1 cellular context compared by ENCODE assay signal in genomic region chr10:49165940-49166803, GRCh38.
TF ChIP-seq lines count a peak whose summit lies in the region.

No MANE protein-coding gene starts in this region.

TF ChIP-seq in K562, 482 proteins besides CTCF, POLR2A, EP300 and RAD21 (continued from another document and continues in another):
- TF ChIP-seq ZBTB40 (IDR thresholded peaks at IDR 0.05) (peak; percentile 35; the same call in 1 of the 2 replicates), ZBTB40 (CRISPR knock-in tag; IDR thresholded peaks at IDR 0.05) (no peak), ARID3B (CRISPR knock-in tag; IDR thresholded peaks at IDR 0.05; ENCODE audit: borderline replicate concordance) (no peak), E2F8 (IDR thresholded peaks at IDR 0.05; ENCODE audit: low read depth, partially characterized antibody) (peak; percentile 19), ATF1 (CRISPR knock-in tag; IDR thresholded peaks at IDR 0.05) (no peak), ATF1 (tag; IDR thresholded peaks at IDR 0.05) (peak; percentile 68), KDM5B (IDR thresholded peaks at IDR 0.05; ENCODE audit: insufficient replicate concordance, low read depth, low read length) (peak; percentile 11), SP2 (IDR thresholded peaks at IDR 0.05; ENCODE audit: extremely low read depth, low read depth, low read length, poor library complexity, severe bottlenecking) (no peak), PTRF (tag; IDR thresholded peaks at IDR 0.05) (peak; percentile 33; the same call in 1 of the 2 replicates), HDAC1 (IDR thresholded peaks at IDR 0.05) (peak in 1 of 2 experiments; percentile 90; a peak in 2 of 4 replicates), TCF3 (CRISPR knock-in tag; IDR thresholded peaks at IDR 0.05) (peak; percentile 77), ETS1 (conservative IDR thresholded peaks at IDR 0.05; ENCODE audit: control insufficient read depth, low read depth, low read length) (no peak), THAP7 (CRISPR knock-in tag; IDR thresholded peaks at IDR 0.05) (peak; percentile 9; the same call in 1 of the 2 replicates), LARP7 (IDR thresholded peaks at IDR 0.05) (0 out of 2 replicates have a peak, but pooled peaks have one; percentile 88), CTCFL (IDR thresholded peaks at IDR 0.05; ENCODE audit: borderline replicate concordance, insufficient read depth, low read depth, low read length, poor library complexity, severe bottlenecking) (no peak), GABPA (tag; conservative IDR thresholded peaks at IDR 0.05; ENCODE audit: low read depth) (0 out of 2 replicates have a peak, but pooled peaks have one; percentile 19), MEIS2 (IDR thresholded peaks at IDR 0.05; ENCODE audit: partially characterized antibody) (peak; percentile 14), MEF2D (tag; conservative IDR thresholded peaks at IDR 0.05; ENCODE audit: low read depth) (no peak), NBN (IDR thresholded peaks at IDR 0.05; ENCODE audit: low read depth) (peak; percentile 68; the same call in 1 of the 2 replicates), TARDBP (IDR thresholded peaks at IDR 0.05) (no peak), POLR2H (tag; IDR thresholded peaks at IDR 0.05; ENCODE audit: low read depth) (peak; percentile 35; the same call in 1 of the 2 replicates), PML (IDR thresholded peaks at IDR 0.05; ENCODE audit: low read length) (no peak), SMAD4 (CRISPR knock-in tag; conservative IDR thresholded peaks at IDR 0.05) (peak; percentile 85), SMARCE1 (IDR thresholded peaks at IDR 0.05) (peak; percentile 93), ZBTB7A (IDR thresholded peaks at IDR 0.05; ENCODE audit: borderline replicate concordance, control insufficient read depth, low read depth, low read length) (peak; percentile 28; the same call in 1 of the 2 replicates), ZNF512 (tag; IDR thresholded peaks at IDR 0.05) (peak; percentile 73), ZC3H11A (IDR thresholded peaks at IDR 0.05; ENCODE audit: low read depth, low read length) (no peak), ZNF785 (CRISPR knock-in tag; IDR thresholded peaks at IDR 0.05) (no peak), RFX1 (IDR thresholded peaks at IDR 0.05) (no peak), PATZ1 (CRISPR knock-in tag; IDR thresholded peaks at IDR 0.05; ENCODE audit: borderline replicate concordance) (0 out of 2 replicates have a peak, but pooled peaks have one; percentile 46), PHF20 (IDR thresholded peaks at IDR 0.05; ENCODE audit: partially characterized antibody) (no peak), ZFP30 (CRISPR knock-in tag; IDR thresholded peaks at IDR 0.05; ENCODE audit: borderline replicate concordance) (no peak), CHCHD3 (CRISPR knock-in tag; IDR thresholded peaks at IDR 0.05) (0 out of 2 replicates have a peak, but pooled peaks have one; percentile 53), PTTG1 (tag; IDR thresholded peaks at IDR 0.05; ENCODE audit: low read depth) (peak; percentile 57; the same call in 1 of the 2 replicates), BMI1 (IDR thresholded peaks at IDR 0.05; ENCODE audit: low read length) (no peak), ZNF583 (CRISPR knock-in tag; IDR thresholded peaks at IDR 0.05) (peak; percentile 84; the same call in 1 of the 2 replicates), ZNF780A (CRISPR knock-in tag; IDR thresholded peaks at IDR 0.05) (no peak)
